In genomic region chr11:83025267-83025704, GRCh38 we compare ENCODE assay signal across 1 cellular context.
TF ChIP-seq lines count a peak whose summit lies in the region.

No MANE protein-coding gene starts in this region.

TF ChIP-seq in GM12878, 131 proteins besides CTCF, POLR2A, EP300 and RAD21 (continued from another document):
- no peak for TF ChIP-seq E4F1 (IDR thresholded peaks at IDR 0.05; ENCODE audit: borderline replicate concordance, partially characterized antibody)
- no peak for TF ChIP-seq WRNIP1 (IDR thresholded peaks at IDR 0.05; ENCODE audit: borderline replicate concordance, low read depth, low read length)
